In genomic region chr14:91377700-91378652, GRCh38 we compare ENCODE assay signal across 1 cellular context.
TF ChIP-seq lines count a peak whose summit lies in the region.

No MANE protein-coding gene starts in this region.

TF ChIP-seq in H1, 55 proteins besides CTCF, POLR2A, EP300 and RAD21 (continued from another document):
- TF ChIP-seq CHD7 (IDR thresholded peaks at IDR 0.05; ENCODE audit: insufficient replicate concordance, low read length) = no peak
TF ChIP-seq in H1: peak in this region for 0.
